In the genomic region with DNA sequence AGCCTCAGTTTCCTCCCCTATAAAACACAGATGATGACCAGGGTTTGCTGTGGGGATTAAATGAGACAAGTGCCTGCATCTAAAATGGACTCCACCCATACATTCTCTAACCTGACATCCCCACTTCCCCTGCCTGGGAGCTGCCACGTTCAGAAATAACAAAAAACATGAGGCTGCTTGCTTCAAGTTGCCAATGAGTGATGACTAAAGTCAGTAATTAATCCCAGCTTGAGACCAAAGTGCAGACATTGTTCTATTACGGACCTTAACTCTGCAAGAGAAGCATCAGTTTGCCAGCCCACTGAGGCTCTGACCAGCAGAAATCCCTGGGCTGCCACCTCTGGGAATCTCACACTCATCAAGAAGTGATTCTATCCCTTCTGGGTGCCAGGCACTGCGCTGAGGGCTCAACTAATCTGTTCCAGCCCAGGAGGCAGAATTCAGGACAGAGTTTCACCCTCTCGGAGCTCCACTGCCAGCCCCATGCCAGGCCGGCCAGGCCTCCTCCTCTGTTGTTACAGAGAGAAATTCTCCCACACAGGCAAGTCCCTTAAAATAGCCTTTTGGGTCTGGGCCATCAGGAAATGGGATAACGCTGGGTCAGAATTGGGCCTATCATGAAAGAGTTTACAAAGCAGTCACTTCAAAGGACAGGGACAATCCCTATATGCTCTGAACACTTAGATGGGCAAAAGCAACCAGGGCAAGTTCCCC, we compare ENCODE assay signal across 16 cellular contexts. TPM values are rescaled to one million over a fixed set of nuclear protein-coding genes. Genes with fewer than 3 reads are reported as not detected.
A peak's percentile ranks its signal among the peaks of the same experiment; 100 is the strongest.
DNase-seq lines count a peak whose midpoint lies in the region; ATAC-seq and TF ChIP-seq lines count a peak whose summit lies in the region.
"Had no signal": no experiment of that assay in that cellular context is flagged by ENCODE, and none has a peak within 500 bp of the region (broad histone marks: within the 10 kb centered on the region; RNA-seq: fewer than 3 reads in every experiment).

No MANE protein-coding gene starts in this region.

- no peaks in the 10 kb centered on the region for H3K27me3 Mint-ChIP-seq in endodermal cell (ENCODE audit: insufficient read depth)

- DNase-seq in AG20443 (ENCODE audit: low spot score) = peak; percentile 78
- DNase-seq in cerebellum (ENCODE audit: low spot score) = peak; percentile 78
- DNase-seq in left cardiac atrium = peak; percentile 58
- DNase-seq in psoas muscle = peak; percentile 60 to 89
- no peak for DNase-seq in endodermal cell
- no peak for DNase-seq in medulla oblongata (ENCODE audit: extremely low spot score)
- DNase-seq in NCI-H146 (lab: John Stamatoyannopoulos, UW) = no peak
- DNase-seq in NCI-H1694 treated with DMSO at 0.1 percent for 48 hours (lab: John Stamatoyannopoulos, UW) = no peak
- DNase-seq: activated CD8-positive, alpha-beta memory T cell treated with anti-CD3 and anti-CD28 coated beads, Interleukin-2, amount 50 U/mL, for 48 hours; anterior cingulate cortex; kidney glomerular epithelial cell; NCI-H2227 treated with DMSO at 0.1 percent for 48 hours had no signal

- H3K36me3 ChIP-seq in psoas muscle (ENCODE audit: insufficient read depth in 1 of 2, low read depth in 1 of 2) = no peaks in the 10 kb centered on the region
- no peaks in the 10 kb centered on the region for H3K36me3 ChIP-seq in endodermal cell (ENCODE audit: control insufficient read depth, insufficient read depth, low read length)

- H3K4me3 Mint-ChIP-seq in endodermal cell = no peak overlapping the region
- H3K4me3 Mint-ChIP-seq: type B pancreatic cell had no signal

- H3K27me3 ChIP-seq in psoas muscle (ENCODE audit: insufficient read depth in 3 of 3, low read length in 2 of 3) (no peaks in the 10 kb centered on the region), endodermal cell (ENCODE audit: control insufficient read depth, insufficient read depth, low read length, poor library complexity, severe bottlenecking) (no peaks in the 10 kb centered on the region)

- ATAC-seq in left cardiac atrium (peak; percentile 60 to 80), psoas muscle (peak; percentile 66 to 81 (median 75))
- ATAC-seq: esophagus mucosa had no signal

- H3K9me3 ChIP-seq in psoas muscle = no peaks in the 10 kb centered on the region
- no peaks in the 10 kb centered on the region for H3K9me3 ChIP-seq in endodermal cell (ENCODE audit: control insufficient read depth, low read length)

- peak overlapping the region; percentile 91 for H3K27ac ChIP-seq in psoas muscle
- H3K27ac ChIP-seq in endodermal cell (ENCODE audit: low read depth, low read length) = no peak overlapping the region
- H3K27ac ChIP-seq: parathyroid adenoma, VCaP had no signal

- no peak overlapping the region for H3K9ac ChIP-seq in endodermal cell (ENCODE audit: extremely low read depth, low read length, poor library complexity, severe bottlenecking)
- H3K9ac ChIP-seq: parathyroid adenoma had no signal

- no peaks in the 10 kb centered on the region for H3K36me3 Mint-ChIP-seq in endodermal cell (ENCODE audit: low read depth)

- 12% methylated on average over 6 of the region's 6 CpGs for WGBS in psoas muscle, 3 donors
- WGBS in endodermal cell (ENCODE audit: insufficient coverage in 1 of 2, insufficient read length in 1 of 2), 2 experiments = 90 to 91% methylated on average over 5 to 6 of the region's 6 CpGs

- no peak overlapping the region for H3K27ac Mint-ChIP-seq in endodermal cell
- H3K27ac Mint-ChIP-seq: type B pancreatic cell had no signal

- H3K4me1 ChIP-seq in psoas muscle = peaks cover 75% of the 10 kb centered on the region
- H3K4me1 ChIP-seq in endodermal cell (ENCODE audit: control insufficient read depth, insufficient read depth, low read length) = peaks cover 18% of the 10 kb centered on the region
- H3K4me1 ChIP-seq: parathyroid adenoma had no signal

- no peak for TF ChIP-seq CTCF in psoas muscle (IDR thresholded peaks at IDR 0.05)
- TF ChIP-seq CTCF in endodermal cell (conservative IDR thresholded peaks at IDR 0.05) = no peak

- intact Hi-C loops in left cardiac atrium (cut with DNase I) = no loop called here
- intact Hi-C loops in psoas muscle (cut with DNase I) = loop anchor here in 1 of 2 donors (5.0 kb wide), 1 partner anchor 87 kb away; no protein-coding TSS in a partner anchor

- no peaks in the 10 kb centered on the region for H3K9me3 Mint-ChIP-seq in endodermal cell
- H3K9me3 Mint-ChIP-seq: type B pancreatic cell had no signal

- H3K4me3 ChIP-seq in psoas muscle = no peak overlapping the region
- no peak overlapping the region for H3K4me3 ChIP-seq in endodermal cell (ENCODE audit: low read length)

- H3K4me1 Mint-ChIP-seq in endodermal cell = peaks cover 50% of the 10 kb centered on the region

RNA-seq across cellular contexts. Expression of a gene that starts 11.4 kb away (rescaled TPM):
- total RNA-seq in cerebellum (13.3 TPM), left cardiac atrium (10 to 100 TPM; 24.6 to 27.7 TPM), psoas muscle (10 to 100 TPM; 10.6 to 57.7 (median 31.4) TPM), endodermal cell (10 to 100 TPM; 15.7 to 22.6 TPM)
- 1 to 10 TPM; 3.0 to 5.9 (median 4.1) TPM for polyA plus RNA-seq in psoas muscle
- 11.5 TPM for polyA plus RNA-seq in endodermal cell (2013, experiment 1 of 2)
- 11.0 TPM for polyA plus RNA-seq in endodermal cell (2013, experiment 2 of 2)

Comparison
In these comparisons a context has a peak if more than half of its experiments do, and no peak if none do; other contexts are left out.
1. DNase-seq: peak in AG20443 (single experiment), cerebellum (single experiment), left cardiac atrium (single experiment) and psoas muscle (2 of 2); none in endodermal cell (single experiment), medulla oblongata (single experiment), NCI-H146 (single experiment) and NCI-H1694 treated with DMSO at 0.1 percent for 48 hours (single experiment).